22 cellular contexts compared by ENCODE assay signal in the genomic region with DNA sequence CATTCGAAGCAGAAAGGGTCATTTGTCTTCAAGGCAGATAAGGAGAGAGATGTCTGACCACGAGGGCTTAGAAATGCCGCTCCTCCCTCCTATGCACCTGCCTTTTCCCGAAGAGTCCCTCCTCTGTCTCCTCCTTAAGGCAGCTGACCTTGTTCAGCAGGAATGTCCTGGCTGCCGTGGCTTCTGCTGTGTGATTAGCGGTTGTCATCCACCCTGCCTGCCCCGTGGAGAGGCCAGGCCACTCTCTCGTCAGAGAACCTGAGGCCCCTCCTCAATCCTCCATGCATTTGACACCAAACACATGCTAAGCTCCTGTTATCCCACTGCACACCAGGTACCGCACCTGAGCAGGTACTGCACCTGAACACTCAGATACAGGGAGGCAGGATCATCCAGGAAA.
DNase-seq lines count a peak whose midpoint lies in the region; ATAC-seq and TF ChIP-seq lines count a peak whose summit lies in the region.
"Had no signal": no experiment of that assay in that cellular context is flagged by ENCODE, and none has a peak within 500 bp of the region (broad histone marks: within the 10 kb centered on the region; RNA-seq: fewer than 3 reads in every experiment).

No MANE protein-coding gene starts in this region.

- no peaks in the 10 kb centered on the region for H3K4me1 ChIP-seq in left ventricle myocardium inferior
- H3K4me1 ChIP-seq: BLaER1 treated with 17β-estradiol and CSF1 and Interleukin-3, amounts not matched to agents 10 nM and 100 nM; HAP-1 had no signal

- H3K27ac ChIP-seq in left ventricle myocardium inferior (replicated peaks) (no peak overlapping the region), RWPE1 (no peak overlapping the region)
- H3K27ac ChIP-seq: BLaER1 treated with 17β-estradiol and CSF1 and Interleukin-3, amounts not matched to agents 10 nM and 100 nM had no signal

- no peak for ATAC-seq in SK-N-SH treated with all-trans-retinoic acid at 6 μM for 48 hours
- ATAC-seq: GM12878 had no signal

- DNase-seq in cardiac septum (ENCODE audit: low spot score): peak; percentile 24
- no peak for DNase-seq in left ventricle myocardium inferior
- peak; percentile 13 for DNase-seq in left kidney (ENCODE audit: low read depth, low spot score)
- DNase-seq in type B pancreatic cell (ENCODE audit: extremely low spot score, unreplicated experiment): peak; percentile 44
- no peak for DNase-seq in hypothalamus (lab: John Stamatoyannopoulos, UW)
- DNase-seq in RWPE1 (ENCODE audit: low spot score): no peak
- DNase-seq: CD4-positive, alpha-beta T cell; DMS53; GDM1; GOT3; HFFc6; IMR-90; KG1; MG63; NCI-H2029; NCI-H2227 treated with DMSO at 0.1 percent for 48 hours; NCI-H526 treated with DMSO at 0.1 percent for 48 hours; SHP77 treated with DMSO at 0.1 percent for 48 hours had no signal

- H3K27ac Mint-ChIP-seq in type B pancreatic cell: no peak overlapping the region
- H3K27ac Mint-ChIP-seq: CD4-positive, alpha-beta T cell; HFFc6 had no signal

- no peaks in the 10 kb centered on the region for H3K36me3 Mint-ChIP-seq in type B pancreatic cell

- no peaks in the 10 kb centered on the region for H3K27me3 Mint-ChIP-seq in type B pancreatic cell

- H3K36me3 ChIP-seq in left ventricle myocardium inferior: no peaks in the 10 kb centered on the region
- H3K36me3 ChIP-seq: BLaER1 treated with 17β-estradiol and CSF1 and Interleukin-3, amounts not matched to agents 10 nM and 100 nM; HAP-1; MG63 had no signal

- no peak overlapping the region for H3K4me3 Mint-ChIP-seq in type B pancreatic cell
- H3K4me3 Mint-ChIP-seq: CD4-positive, alpha-beta T cell; HFFc6 had no signal

- no peak overlapping the region for H3K4me3 ChIP-seq in left ventricle myocardium inferior
- H3K4me3 ChIP-seq: BLaER1 treated with 17β-estradiol and CSF1 and Interleukin-3, amounts not matched to agents 10 nM and 100 nM; GM12878; HAP-1; MG63 had no signal

- intact Hi-C loops in cardiac septum (cut with DNase I) (no loop called here), left ventricle myocardium inferior (cut with micrococcal nuclease) (no loop called here)

- POLR2A ChIA-PET in RWPE1 (lab: Yijun Ruan, JAX; ENCODE audit: low non-redundant PET): no interaction called here

- peaks cover 65% of the 10 kb centered on the region for H3K27me3 ChIP-seq in left ventricle myocardium inferior (ENCODE audit: low read depth)
- H3K27me3 ChIP-seq: BLaER1 treated with 17β-estradiol and CSF1 and Interleukin-3, amounts not matched to agents 10 nM and 100 nM; MG63 had no signal

- H3K9me3 Mint-ChIP-seq in type B pancreatic cell: no peaks in the 10 kb centered on the region
- H3K9me3 Mint-ChIP-seq: CD4-positive, alpha-beta T cell had no signal

- no peak for TF ChIP-seq CTCF in left ventricle myocardium inferior (IDR thresholded peaks at IDR 0.05; ENCODE audit: borderline replicate concordance)
- no peak for TF ChIP-seq CTCF in type B pancreatic cell (conservative IDR thresholded peaks at IDR 0.05)
- TF ChIP-seq CTCF in RWPE1 (conservative IDR thresholded peaks at IDR 0.05; ENCODE audit: low read depth): no peak

- CTCF ChIA-PET in RWPE1 (lab: Yijun Ruan, JAX): interaction anchor here (0.8 kb wide), 1 partner anchor 14 kb away, joined by 3 read pairs; no protein-coding TSS in a partner anchor

- peaks cover 10% of the 10 kb centered on the region for H3K9me3 ChIP-seq in left ventricle myocardium inferior (replicated peaks)
- H3K9me3 ChIP-seq: BLaER1 treated with 17β-estradiol and CSF1 and Interleukin-3, amounts not matched to agents 10 nM and 100 nM; HAP-1; MG63 had no signal

- H3K4me1 Mint-ChIP-seq in type B pancreatic cell (ENCODE audit: unreplicated experiment): no peaks in the 10 kb centered on the region

TF ChIP-seq in SK-N-SH treated with all-trans-retinoic acid at 6 μM for 48 hours, 23 proteins besides CTCF, POLR2A, EP300 and RAD21:
- TF ChIP-seq TCF4 (CRISPR knock-in tag; IDR thresholded peaks at IDR 0.05; ENCODE audit: borderline replicate concordance) (no peak), PPARA (CRISPR knock-in tag; IDR thresholded peaks at IDR 0.05; ENCODE audit: borderline replicate concordance) (no peak), ARNTL (CRISPR knock-in tag; IDR thresholded peaks at IDR 0.05; ENCODE audit: borderline replicate concordance, low read depth) (no peak), ZC3H10 (CRISPR knock-in tag; IDR thresholded peaks at IDR 0.05) (no peak), RARB (CRISPR knock-in tag; IDR thresholded peaks at IDR 0.05) (no peak), ZNF8 (CRISPR knock-in tag; IDR thresholded peaks at IDR 0.05) (no peak), CSDC2 (CRISPR knock-in tag; IDR thresholded peaks at IDR 0.05) (no peak), ZNF565 (CRISPR knock-in tag; conservative IDR thresholded peaks at IDR 0.05; ENCODE audit: low read depth) (no peak)

Comparison
In these comparisons a context has a peak if more than half of its experiments do, and no peak if none do; other contexts are left out.
1. DNase-seq: peak in cardiac septum (single experiment), left kidney (single experiment) and type B pancreatic cell (single experiment); none in left ventricle myocardium inferior (single experiment), hypothalamus (0 of 51) and RWPE1 (single experiment).